ENCODE assay signal across 8 cellular contexts in the genomic region with DNA sequence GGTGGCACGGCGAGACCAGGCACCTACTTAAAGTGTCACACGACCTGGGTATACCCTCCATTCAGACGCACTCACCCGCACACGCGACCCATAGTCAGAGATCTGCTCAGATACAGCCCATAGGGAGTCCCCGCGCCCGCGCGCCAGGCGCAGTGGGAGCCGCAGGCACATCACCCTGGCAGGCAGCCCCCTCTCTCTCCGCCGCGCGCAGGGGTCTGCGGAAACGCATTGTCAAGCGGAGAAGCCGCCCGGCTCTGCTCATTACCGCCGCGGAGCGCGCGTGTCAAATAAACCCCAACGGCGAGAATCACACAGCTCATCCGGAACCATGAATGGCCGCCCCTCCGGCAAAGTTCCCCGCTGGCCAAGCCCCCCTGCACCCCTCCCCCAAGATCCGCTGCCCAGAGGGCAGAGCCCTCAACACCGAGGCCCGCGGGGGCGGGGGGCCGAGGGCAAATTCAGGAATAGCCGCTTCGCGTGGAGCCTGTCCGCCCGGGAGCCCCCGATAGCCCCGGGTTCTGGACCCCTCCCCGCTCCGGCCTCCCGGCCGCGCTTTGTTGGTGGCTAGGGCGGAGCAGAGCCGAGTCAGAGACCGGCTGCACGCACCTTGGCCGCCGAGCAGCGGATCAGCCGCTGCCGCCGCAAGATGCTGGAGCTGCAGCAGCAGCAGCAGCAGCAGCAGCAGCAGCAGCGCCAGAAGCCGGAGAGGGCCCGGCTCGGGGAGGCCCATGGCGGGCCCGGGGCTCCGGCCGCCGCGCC. TPM values are rescaled to one million over a fixed set of nuclear protein-coding genes. Genes with fewer than 3 reads are reported as not detected.
A peak's percentile ranks its signal among the peaks of the same experiment; 100 is the strongest.
DNase-seq lines count a peak whose midpoint lies in the region; ATAC-seq and TF ChIP-seq lines count a peak whose summit lies in the region.

No MANE protein-coding gene starts in this region.

- H3K79me2 ChIP-seq in neural progenitor cell (ENCODE audit: low read depth), result peaks cover 39% of the 10 kb centered on the region

- peak overlapping the region; percentile 86 for H2AFZ ChIP-seq in neural progenitor cell (replicated peaks)

- peaks cover 20% of the 10 kb centered on the region for H4K20me1 ChIP-seq in neural progenitor cell (ENCODE audit: low read depth)

- H3K27ac ChIP-seq in esophagus squamous epithelium (peak overlapping the region; percentile 75 to 88 (median 83)), neural progenitor cell (peak overlapping the region; percentile 57), tibial nerve (peak overlapping the region in 2 of 4 donors; percentile 29 to 50)

- peaks cover 12% of the 10 kb centered on the region for H3K27me3 Mint-ChIP-seq in neural progenitor cell (ENCODE audit: insufficient read depth, low read depth)

- peaks cover 0 to 7% (median 0%) of the 10 kb centered on the region in 3 donors for H3K36me3 ChIP-seq in esophagus squamous epithelium
- H3K36me3 ChIP-seq in neural progenitor cell, result no peaks in the 10 kb centered on the region
- H3K36me3 ChIP-seq in tibial nerve, result no peaks in the 10 kb centered on the region

- no peak overlapping the region for H3K27ac Mint-ChIP-seq in neural progenitor cell

- intact Hi-C loops in esophagus squamous epithelium (cut with DNase I), result no loop called here

- H3K4me1 Mint-ChIP-seq in neural progenitor cell, result peaks cover 33% of the 10 kb centered on the region

- peak overlapping the region; percentile 93 for H3K4me3 Mint-ChIP-seq in neural progenitor cell

- peak; percentile 3 for ATAC-seq in HG02852 (IDR thresholded peaks at IDR 0.05; ENCODE audit: unreplicated experiment)
- no peak for ATAC-seq in GM18517 (IDR thresholded peaks at IDR 0.05; ENCODE audit: unreplicated experiment)

- WGBS in esophagus squamous epithelium, 2 donors, result 0% methylated on average over 13 of the region's 73 CpGs; no CpG with 5 or more reads in 1 of the 2 donors
- WGBS in tibial nerve, 2 donors, result 1% methylated on average over 62 of the region's 73 CpGs; no CpG with 5 or more reads in 1 of the 2 donors

- TF ChIP-seq POLR2A in esophagus squamous epithelium (IDR thresholded peaks at IDR 0.05) (no peak), tibial nerve (IDR thresholded peaks at IDR 0.05) (no peak)

- H3K27me3 ChIP-seq in esophagus squamous epithelium, result no peaks in the 10 kb centered on the region
- no peaks in the 10 kb centered on the region for H3K27me3 ChIP-seq in neural progenitor cell
- no peaks in the 10 kb centered on the region for H3K27me3 ChIP-seq in tibial nerve

- no peaks in the 10 kb centered on the region for H3K9me3 ChIP-seq in esophagus squamous epithelium
- no peaks in the 10 kb centered on the region for H3K9me3 ChIP-seq in neural progenitor cell (ENCODE audit: low read depth)
- no peaks in the 10 kb centered on the region for H3K9me3 ChIP-seq in tibial nerve

- in situ Hi-C loops in GM13977 (cut with MboI; ENCODE audit: low pct_unique_long_range_greater_than_20kb, low sequenced_read_pairs, unreplicated experiment), result no loop called here

- H3K4me1 ChIP-seq in esophagus squamous epithelium (peaks cover 14 to 37% (median 18%) of the 10 kb centered on the region in 3 donors), neural progenitor cell (peaks cover 11% of the 10 kb centered on the region), tibial nerve (peaks cover 0 to 28% (median 18%) of the 10 kb centered on the region in 4 donors)

- no peak for TF ChIP-seq EP300 in tibial nerve (IDR thresholded peaks at IDR 0.05)

- DNase-seq in GM13977 (ENCODE audit: low spot score) (peak; percentile 67), NCI-H82 (lab: John Stamatoyannopoulos, UW) (peak; percentile 73), esophagus squamous epithelium (lab: John Stamatoyannopoulos, UW) (no peak), neural progenitor cell (ENCODE audit: low spot score) (peak; percentile 79), tibial nerve (ENCODE audit: low spot score in 2 of 2) (no peak)
- peak; percentile 84 for DNase-seq in activated CD8-positive, alpha-beta memory T cell treated with anti-CD3 and anti-CD28 coated beads, Interleukin-2, amount 50 U/mL, for 48 hours

- peak overlapping the region; percentile 9 for H3K9ac ChIP-seq in neural progenitor cell

- TF ChIP-seq CTCF in GM13977 (IDR thresholded peaks at IDR 0.05; ENCODE audit: extremely low read depth, insufficient read depth, missing control alignments) (no peak), esophagus squamous epithelium (IDR thresholded peaks at IDR 0.05) (no peak), neural progenitor cell (IDR thresholded peaks at IDR 0.05) (no peak), tibial nerve (IDR thresholded peaks at IDR 0.05) (no peak)

- peaks cover 6% of the 10 kb centered on the region for H3K36me3 Mint-ChIP-seq in neural progenitor cell

- peak overlapping the region; percentile 91 for H3K4me2 ChIP-seq in neural progenitor cell

- peak overlapping the region; percentile 81 to 91 (median 83) for H3K4me3 ChIP-seq in esophagus squamous epithelium
- peak overlapping the region; percentile 96 for H3K4me3 ChIP-seq in neural progenitor cell
- H3K4me3 ChIP-seq in tibial nerve, result peak overlapping the region; percentile 72 to 90 (median 76)

- H3K9me3 Mint-ChIP-seq in neural progenitor cell, result no peaks in the 10 kb centered on the region

- peaks cover 19% of the 10 kb centered on the region for H3F3A ChIP-seq in neural progenitor cell (ENCODE audit: low read depth)

RNA-seq across cellular contexts. Expression of a gene that starts 0.5 kb away (rescaled TPM):
- 10 to 100 TPM; 15.3 to 39.6 (median 18.8) TPM for total RNA-seq in esophagus squamous epithelium
- total RNA-seq in neural progenitor cell (ENCODE audit: low replicate concordance), result 15.6 and 25.7 TPM in 2 replicates
- 10 to 100 TPM in 1 of 4 donors, 1 to 10 TPM in 3; 2.2 to 15.0 (median 2.5) TPM for total RNA-seq in tibial nerve

Comparison
In these comparisons a context has a peak if more than half of its experiments do, and no peak if none do; other contexts are left out.
1. DNase-seq: peak in GM13977 (single experiment), NCI-H82 (single experiment), activated CD8-positive, alpha-beta memory T cell treated with anti-CD3 and anti-CD28 coated beads, Interleukin-2, amount 50 U/mL, for 48 hours (single experiment) and neural progenitor cell (single experiment); none in esophagus squamous epithelium (single experiment) and tibial nerve (0 of 2).
2. Peak in every context shown above with its lines, with median percentiles within 50 percentile points of each other: H3K4me3 ChIP-seq.